8 cellular contexts compared by ENCODE assay signal in genomic region chr2:182077451-182078142, GRCh38.
DNase-seq lines count a peak whose midpoint lies in the region; ATAC-seq and TF ChIP-seq lines count a peak whose summit lies in the region.

No MANE protein-coding gene starts in this region.

- no peaks in the 10 kb centered on the region for H3K36me3 ChIP-seq in GM06990 (ENCODE audit: control insufficient read depth, insufficient read depth, low read length)

- ATAC-seq in HG02763 (IDR thresholded peaks at IDR 0.05; ENCODE audit: unreplicated experiment) = peak; percentile 57

- H3K27me3 ChIP-seq in GM06990 (replicated peaks; ENCODE audit: control insufficient read depth, insufficient read depth, low read length) = no peaks in the 10 kb centered on the region

- peak; percentile 89 for DNase-seq in A172 (ENCODE audit: low spot score)
- peak; percentile 31 for DNase-seq in GM06990 (ENCODE audit: extremely low read depth, insufficient read length)
- DNase-seq in NCI-H146 treated with DMSO at 0.1 percent for 48 hours (lab: John Stamatoyannopoulos, UW; ENCODE audit: unreplicated experiment) = peak; percentile 91
- DNase-seq in SKM-1 treated with dmso at 0.1 percent for 144 hours (lab: John Stamatoyannopoulos, UW; ENCODE audit: unreplicated experiment) = peak; percentile 70
- peak; percentile 91 for DNase-seq in fibroblast of pulmonary artery (ENCODE audit: low read depth)
- peak; percentile 82 for DNase-seq in non-pigmented ciliary epithelial cell (ENCODE audit: low read depth)
- DNase-seq in mesenteric fat pad (ENCODE audit: low spot score) = no peak

- H3K4me3 ChIP-seq in GM06990 (replicated peaks; ENCODE audit: low read depth, low read length) (no peak overlapping the region), fibroblast of pulmonary artery (replicated peaks; ENCODE audit: low read depth, low read length) (no peak overlapping the region)

- TF ChIP-seq CTCF in GM06990 (IDR thresholded peaks at IDR 0.05; ENCODE audit: insufficient read depth, low read length, poor library complexity, severe bottlenecking) = peak; percentile 56
- TF ChIP-seq CTCF in fibroblast of pulmonary artery (IDR thresholded peaks at IDR 0.05; ENCODE audit: low read length, missing control alignments) = peak; percentile 69
